ENCODE assay signal across 13 cellular contexts in the genomic region with DNA sequence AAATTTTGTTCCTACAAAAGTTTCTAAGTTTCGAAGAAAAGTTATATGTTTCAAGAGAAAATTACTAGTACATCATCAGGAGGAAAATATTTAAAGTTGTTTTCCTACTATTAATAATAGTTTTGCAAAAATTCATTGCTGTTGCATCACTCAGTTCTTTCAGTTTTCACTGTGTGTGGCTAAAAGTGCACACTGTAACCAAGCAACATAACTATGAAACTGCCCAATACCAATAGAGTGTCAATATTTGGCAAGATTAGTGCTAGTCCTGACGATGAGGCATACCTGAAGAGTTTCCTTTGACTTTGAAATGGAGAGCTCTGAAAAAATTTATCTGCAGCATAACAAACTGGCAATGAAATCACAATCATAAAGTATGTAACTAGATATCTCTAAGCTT.
A peak's percentile ranks its signal among the peaks of the same experiment; 100 is the strongest.
DNase-seq lines count a peak whose midpoint lies in the region; ATAC-seq and TF ChIP-seq lines count a peak whose summit lies in the region.
"Had no signal": no experiment of that assay in that cellular context is flagged by ENCODE, and none has a peak within 500 bp of the region (broad histone marks: within the 10 kb centered on the region; RNA-seq: fewer than 3 reads in every experiment).

No MANE protein-coding gene starts in this region.

- no peaks in the 10 kb centered on the region for H3K27me3 Mint-ChIP-seq in stimulated activated naive CD8-positive, alpha-beta T cell treated with anti-CD3 and anti-CD28 coated beads, Interleukin-15, amount 100 ng/mL, for 72 hours
- H3K27me3 Mint-ChIP-seq in progenitor cell of endocrine pancreas: no peaks in the 10 kb centered on the region

- H3K27ac Mint-ChIP-seq in stimulated activated naive CD8-positive, alpha-beta T cell treated with anti-CD3 and anti-CD28 coated beads, Interleukin-15, amount 100 ng/mL, for 72 hours: peak overlapping the region; percentile 41 to 85
- H3K27ac Mint-ChIP-seq in progenitor cell of endocrine pancreas: peak overlapping the region; percentile 68

- H3K4me3 Mint-ChIP-seq in stimulated activated naive CD8-positive, alpha-beta T cell treated with anti-CD3 and anti-CD28 coated beads, Interleukin-15, amount 100 ng/mL, for 72 hours: no peak overlapping the region
- no peak overlapping the region for H3K4me3 Mint-ChIP-seq in progenitor cell of endocrine pancreas (ENCODE audit: low read depth)

- no peak for TF ChIP-seq CTCF in progenitor cell of endocrine pancreas (IDR thresholded peaks at IDR 0.05; ENCODE audit: unreplicated experiment)

- no peaks in the 10 kb centered on the region for H3K4me1 Mint-ChIP-seq in stimulated activated naive CD8-positive, alpha-beta T cell treated with anti-CD3 and anti-CD28 coated beads, Interleukin-15, amount 100 ng/mL, for 72 hours
- H3K4me1 Mint-ChIP-seq in progenitor cell of endocrine pancreas (ENCODE audit: low read depth): no peaks in the 10 kb centered on the region

- peaks cover 4 to 8% of the 10 kb centered on the region in 2 donors for H3K9me3 Mint-ChIP-seq in stimulated activated naive CD8-positive, alpha-beta T cell treated with anti-CD3 and anti-CD28 coated beads, Interleukin-15, amount 100 ng/mL, for 72 hours
- peaks cover 2% of the 10 kb centered on the region for H3K9me3 Mint-ChIP-seq in progenitor cell of endocrine pancreas (ENCODE audit: low read depth)

- ATAC-seq in stimulated activated naive CD8-positive, alpha-beta T cell treated with anti-CD3 and anti-CD28 coated beads, Interleukin-15, amount 100 ng/mL, for 72 hours: peak; percentile 60
- no peak for ATAC-seq in stimulated activated naive CD8-positive, alpha-beta T cell treated with anti-CD3 and anti-CD28 coated beads, Interleukin-15, Interleukin-2, amounts not matched to agents 100 U/mL and 50 U/mL, for 24 hours
- ATAC-seq in HG02571 (IDR thresholded peaks at IDR 0.05; ENCODE audit: unreplicated experiment) (peak; percentile 87), HG03457 (IDR thresholded peaks at IDR 0.05; ENCODE audit: unreplicated experiment) (peak; percentile 69)

- DNase-seq in stimulated activated naive CD8-positive, alpha-beta T cell treated with anti-CD3 and anti-CD28 coated beads, Interleukin-15, amount 100 ng/mL, for 72 hours: no peak
- DNase-seq in stimulated activated naive CD8-positive, alpha-beta T cell treated with anti-CD3 and anti-CD28 coated beads, Interleukin-15, Interleukin-2, amounts not matched to agents 100 U/mL and 50 U/mL, for 24 hours: no peak
- DNase-seq in progenitor cell of endocrine pancreas (ENCODE audit: low spot score, unreplicated experiment) (no peak), hepatic stellate cell (ENCODE audit: low spot score) (no peak), NCI-H446 treated with DMSO at 0.1 percent for 48 hours (lab: John Stamatoyannopoulos, UW) (no peak), germinal center (ENCODE audit: low spot score) (no peak)
- DNase-seq: ACHN; activated T-cell treated with anti-CD3 and anti-CD28 coated beads, Interleukin-2, amount 50 U/mL, for 48 hours; NCI-H1092; SHP77; tibial artery had no signal

- peaks cover 2% of the 10 kb centered on the region for H3K36me3 Mint-ChIP-seq in progenitor cell of endocrine pancreas (ENCODE audit: insufficient read depth)
